Comparison of ENCODE assay signal across 26 cellular contexts in the genomic region with DNA sequence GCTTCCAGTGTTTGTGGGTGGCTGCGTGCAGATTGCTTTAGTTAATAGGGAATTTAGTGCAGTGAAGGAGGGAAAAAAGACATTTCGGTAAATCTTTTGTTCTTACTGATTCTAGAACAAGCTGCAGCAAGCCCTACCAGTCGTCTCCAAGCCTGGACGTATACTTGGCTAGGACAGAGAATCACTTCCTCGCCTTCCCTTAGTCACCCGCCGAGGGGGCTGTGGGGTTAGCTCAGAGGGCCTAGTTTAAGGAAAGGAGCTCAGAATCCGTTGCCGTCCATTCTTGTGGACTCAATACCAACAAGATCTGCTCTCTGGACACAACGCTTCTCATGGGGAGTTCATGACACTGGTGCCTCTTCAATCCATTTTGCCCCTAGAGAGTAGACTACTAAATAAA. TPM values are rescaled to one million over a fixed set of nuclear protein-coding genes. Genes with fewer than 3 reads are reported as not detected.
"Had no signal": no experiment of that assay in that cellular context is flagged by ENCODE, and none has a peak within 500 bp of the region (broad histone marks: within the 10 kb centered on the region; RNA-seq: fewer than 3 reads in every experiment).

No MANE protein-coding gene starts in this region.

- H3K36me3 Mint-ChIP-seq: activated naive CD8-positive, alpha-beta T cell treated with anti-CD3 and anti-CD28 coated beads, Interleukin-2, amount 10 ng/mL, durations not matched to agents 7 days and 5 days; memory B cell had no signal

- ATAC-seq: activated CD4-positive, alpha-beta T cell treated with anti-CD3 and anti-CD28 coated beads for 36 hours; left cardiac atrium; right lobe of liver had no signal

- FAIRE-seq: frontal cortex, islet of Langerhans had no signal

- H3K4me3 Mint-ChIP-seq: activated CD4-positive, alpha-beta T cell treated with anti-CD3 and anti-CD28 coated beads for 36 hours; activated naive CD4-positive, alpha-beta T cell treated with anti-CD3 and anti-CD28 coated beads for 36 hours; activated naive CD8-positive, alpha-beta T cell treated with anti-CD3 and anti-CD28 coated beads, Interleukin-2, amount 10 ng/mL, durations not matched to agents 7 days and 5 days; dendritic cell treated with granulocyte-macrophage colony-stimulating factor and Interleukin-4, amounts not matched to agents 40 ng/mL and 50 ng/mL, for 4 days; memory B cell; nephron progenitor cell had no signal

- H3K9me3 ChIP-seq: esophagus muscularis mucosa, right lobe of liver, stomach, suprapubic skin, tibial nerve had no signal

- H3K27ac ChIP-seq: cardiac muscle cell, esophagus muscularis mucosa, right lobe of liver, skin epidermis, stomach, suprapubic skin, tibial nerve had no signal

- H3K27me3 Mint-ChIP-seq: activated CD4-positive, alpha-beta T cell treated with anti-CD3 and anti-CD28 coated beads for 36 hours; activated naive CD8-positive, alpha-beta T cell treated with anti-CD3 and anti-CD28 coated beads, Interleukin-2, amount 10 ng/mL, durations not matched to agents 7 days and 5 days; dendritic cell treated with granulocyte-macrophage colony-stimulating factor and Interleukin-4, amounts not matched to agents 40 ng/mL and 50 ng/mL, for 4 days; memory B cell had no signal

- H3K36me3 ChIP-seq: cardiac muscle cell, esophagus muscularis mucosa, right lobe of liver, stomach, suprapubic skin, tibial nerve had no signal

- H3K4me1 ChIP-seq: esophagus muscularis mucosa, stomach had no signal

- H3K27ac Mint-ChIP-seq: activated CD4-positive, alpha-beta T cell treated with anti-CD3 and anti-CD28 coated beads for 36 hours; activated naive CD4-positive, alpha-beta T cell treated with anti-CD3 and anti-CD28 coated beads for 36 hours; activated naive CD8-positive, alpha-beta T cell treated with anti-CD3 and anti-CD28 coated beads, Interleukin-2, amount 10 ng/mL, durations not matched to agents 7 days and 5 days; dendritic cell treated with granulocyte-macrophage colony-stimulating factor and Interleukin-4, amounts not matched to agents 40 ng/mL and 50 ng/mL, for 4 days; memory B cell; nephron progenitor cell had no signal

- H3K4me1 Mint-ChIP-seq: activated CD4-positive, alpha-beta T cell treated with anti-CD3 and anti-CD28 coated beads for 36 hours; activated naive CD8-positive, alpha-beta T cell treated with anti-CD3 and anti-CD28 coated beads, Interleukin-2, amount 10 ng/mL, durations not matched to agents 7 days and 5 days; memory B cell had no signal

- DNase-seq: activated CD4-positive, alpha-beta T cell treated with anti-CD3 and anti-CD28 coated beads for 36 hours; activated CD4-positive, alpha-beta T cell treated with anti-CD3 and anti-CD28 coated beads, Interleukin-2, amount 50 U/mL, for 4 hours; activated naive CD4-positive, alpha-beta T cell treated with anti-CD3 and anti-CD28 coated beads for 36 hours; activated naive CD8-positive, alpha-beta T cell treated with anti-CD3 and anti-CD28 coated beads, Interleukin-2, amount 10 ng/mL, durations not matched to agents 7 days and 5 days; activated T-cell treated with anti-CD3 and anti-CD28 coated beads, Interleukin-2, amount 50 U/mL, for 48 hours; amygdala; effector CD4-positive, alpha-beta T cell; head of caudate nucleus; hypothalamus; left cardiac atrium; nephron progenitor cell; occipital lobe; right lobe of liver; stimulated activated CD4-positive, alpha-beta T cell treated with anti-CD3 and anti-CD28 coated beads, Interleukin-1b, Interleukin-23, amount 100 ng/mL, for 48 hours; stomach; T-helper 1 cell had no signal

- H3K27me3 ChIP-seq: cardiac muscle cell, esophagus muscularis mucosa, right lobe of liver, stomach, suprapubic skin, tibial nerve had no signal

- H3K4me3 ChIP-seq: cardiac muscle cell, esophagus muscularis mucosa, right lobe of liver, skin epidermis, stomach, suprapubic skin, tibial nerve had no signal

RNA-seq across cellular contexts. Expression of a gene that starts 36.3 kb away (rescaled TPM):
- total RNA-seq: activated CD8-positive, alpha-beta memory T cell treated with anti-CD3 and anti-CD28 coated beads for 36 hours; activated naive CD8-positive, alpha-beta T cell treated with anti-CD3 and anti-CD28 coated beads, Interleukin-2, amount 10 ng/mL, durations not matched to agents 7 days and 5 days had no signal
